ENCODE assay signal across 8 cellular contexts in genomic region chr9:121201045-121201737, GRCh38. TPM values are rescaled to one million over a fixed set of nuclear protein-coding genes. Genes with fewer than 3 reads are reported as not detected.
DNase-seq lines count a peak whose midpoint lies in the region; ATAC-seq, FAIRE-seq and TF ChIP-seq lines count a peak whose summit lies in the region.

No MANE protein-coding gene starts in this region.

- H3K9me3 ChIP-seq in HepG2 (ENCODE audit: low read length): no peaks in the 10 kb centered on the region

- H3K27ac Mint-ChIP-seq in WTC11: no peak overlapping the region

- no peaks in the 10 kb centered on the region for H3K36me3 Mint-ChIP-seq in WTC11

- FAIRE-seq in HepG2 (lab: Jason Lieb, UNC): no peak

- H2AFZ ChIP-seq in HepG2 (ENCODE audit: low read length): no peak overlapping the region

- no peak for TF ChIP-seq CTCF in 22Rv1 (IDR thresholded peaks at IDR 0.05)
- TF ChIP-seq CTCF in WTC11 (IDR thresholded peaks at IDR 0.05): no peak
- no peak for TF ChIP-seq CTCF in HepG2 (CRISPR knock-in tag; IDR thresholded peaks at IDR 0.05)

- peak; percentile 45 for DNase-seq in WTC11 (ENCODE audit: low spot score)
- DNase-seq in caudate nucleus (lab: John Stamatoyannopoulos, UW): peak in 24 of 61 donors; percentile 9 to 74 (median 45)
- no peak for DNase-seq in HepG2 (ENCODE audit: low spot score)
- DNase-seq in stimulated activated CD4-positive, alpha-beta T cell treated with anti-CD3 and anti-CD28 coated beads, TNF-alpha, amount 100 ng/mL, for 24 hours (ENCODE audit: low read depth in 3 of 3): peak; percentile 11 to 34 (median 12)

- peak overlapping the region; percentile 88 to 93 (median 91) for H3K4me3 ChIP-seq in HepG2 (replicated peaks in 1 of 3; ENCODE audit: insufficient read depth in 1 of 3, low read depth in 2 of 3, low read length in 3 of 3)

- peak overlapping the region; percentile 91 for H3K9ac ChIP-seq in HepG2 (ENCODE audit: insufficient read depth, low read depth, low read length)

- H3K27me3 ChIP-seq in HepG2 (ENCODE audit: control insufficient read depth in 1 of 2, insufficient read depth in 2 of 2, low read length in 2 of 2): no peaks in the 10 kb centered on the region; a peak in 1 of 5 replicates

- intact Hi-C loops in HepG2 (cut with micrococcal nuclease; ENCODE audit: unreplicated experiment): no loop called here

- TF ChIP-seq EP300 in HepG2 (IDR thresholded peaks at IDR 0.05; ENCODE audit: low read depth in 2 of 2, low read length in 2 of 2) (no peak), HepG2 (CRISPR knock-in tag; IDR thresholded peaks at IDR 0.05; ENCODE audit: borderline replicate concordance) (no peak)

- TF ChIP-seq RAD21 in HepG2 (CRISPR knock-in tag; IDR thresholded peaks at IDR 0.05): no peak; the same call in 1 of the 2 replicates

- H3K79me2 ChIP-seq in HepG2 (ENCODE audit: insufficient read depth, low read length): peaks cover 58% of the 10 kb centered on the region

- peaks cover 46% of the 10 kb centered on the region for H4K20me1 ChIP-seq in HepG2 (ENCODE audit: insufficient read depth, low read length)

- CTCF ChIA-PET in WTC11 (lab: Charles Lee): interaction anchor here (0.7 to 1.1 kb wide), 2 partner anchors 67 to 118 kb away, joined by 4 to 5 read pairs; partner anchors contain the start of gene GSN
- CTCF ChIA-PET in HepG2 (lab: Yijun Ruan, JAX; ENCODE audit: low intra/inter-chr PET ratio, low total read pairs): no interaction called here

- no peak for TF ChIP-seq POLR2A in HepG2 (IDR thresholded peaks at IDR 0.05; ENCODE audit: insufficient read depth in 1 of 2, low read depth in 2 of 2, low read length in 2 of 2)

- peak overlapping the region; percentile 89 for H3K4me2 ChIP-seq in HepG2 (ENCODE audit: low read depth, low read length)

- H3K27ac ChIP-seq in 22Rv1: peak overlapping the region; percentile 88
- H3K27ac ChIP-seq in caudate nucleus (ENCODE audit: low read depth, low read length): peak overlapping the region; percentile 91
- peak overlapping the region; percentile 81 for H3K27ac ChIP-seq in HepG2 (ENCODE audit: extremely low read length, insufficient read depth, low read length)

- POLR2A ChIA-PET in WTC11 (lab: Charles Lee) (interaction anchor here (0.5 to 1.0 kb wide), 2 partner anchors 20 to 96 kb away, joined by 3 to 4 read pairs; no protein-coding TSS in a partner anchor), HepG2 (lab: Yijun Ruan, JAX) (interaction anchor here (1.0 to 2.4 kb wide), 8 partner anchors 12 to 88 kb away, joined by 3 to 18 read pairs (median 5); partner anchors contain the start of gene GSN)

- in situ Hi-C loops in HepG2 (cut with HindIII; ENCODE audit: extremely low pct_ligation_motif_present, low pct_unique_long_range_greater_than_20kb): no loop called here

- peak overlapping the region; percentile 86 for H3K4me3 Mint-ChIP-seq in WTC11

- no peaks in the 10 kb centered on the region for H3K9me3 Mint-ChIP-seq in WTC11

- H3K36me3 ChIP-seq in HepG2 (replicated peaks in 1 of 2; ENCODE audit: control insufficient read depth in 1 of 2, insufficient read depth in 2 of 2, low read length in 2 of 2): no peaks in the 10 kb centered on the region

- peak; percentile 35 for ATAC-seq in GM18907 (IDR thresholded peaks at IDR 0.05; ENCODE audit: unreplicated experiment)
- ATAC-seq in HG03175 (IDR thresholded peaks at IDR 0.05; ENCODE audit: unreplicated experiment): peak; percentile 12
- peak; percentile 43 for ATAC-seq in WTC11
- peak; percentile 70 for ATAC-seq in HepG2
- ATAC-seq in GM18858 (IDR thresholded peaks at IDR 0.05; ENCODE audit: unreplicated experiment): no peak

- peaks cover 33% of the 10 kb centered on the region for H3K4me1 Mint-ChIP-seq in WTC11

- 0% methylated on average over 20 of the region's 81 CpGs for WGBS in HepG2 (ENCODE audit: low lambda C conversion rate)

- peaks cover 2% of the 10 kb centered on the region; the same call in 1 of the 2 replicates for H3K27me3 Mint-ChIP-seq in WTC11 (ENCODE audit: low read depth)

- no TSS peak for BruUV-seq in HepG2 (replicated peaks; lab: Mats Ljungman, UMichigan)

- H3K4me1 ChIP-seq in HepG2 (ENCODE audit: insufficient read depth, low read length): peaks cover 64% of the 10 kb centered on the region

TF ChIP-seq in WTC11, 78 proteins besides CTCF, POLR2A, EP300 and RAD21 (continues in another document):
- 0 out of 2 replicates have a peak, but pooled peaks have one; percentile 57 for TF ChIP-seq ESRRA (CRISPR knock-in tag; IDR thresholded peaks at IDR 0.05; ENCODE audit: borderline replicate concordance)
- TF ChIP-seq ATF1 (CRISPR knock-in tag; IDR thresholded peaks at IDR 0.05): 0 out of 2 replicates have a peak, but pooled peaks have one; percentile 41
- no peak for TF ChIP-seq PREB (CRISPR knock-in tag; IDR thresholded peaks at IDR 0.05; ENCODE audit: borderline replicate concordance)

TF ChIP-seq in HepG2, 621 proteins besides CTCF, POLR2A, EP300 and RAD21 (continues in another document):
- TF ChIP-seq ZHX1 (CRISPR knock-in tag; IDR thresholded peaks at IDR 0.05; ENCODE audit: low read depth) (0 out of 2 replicates have a peak, but pooled peaks have one; percentile 57), RBFOX2 (IDR thresholded peaks at IDR 0.05; ENCODE audit: low read depth, low read length) (peak; percentile 73; the same call in 1 of the 2 replicates), HDAC1 (CRISPR knock-in tag; IDR thresholded peaks at IDR 0.05) (no peak), ZNF563 (CRISPR knock-in tag; IDR thresholded peaks at IDR 0.05) (0 out of 2 replicates have a peak, but pooled peaks have one; percentile 24), ZNF546 (CRISPR knock-in tag; conservative IDR thresholded peaks at IDR 0.05) (no peak), ZBTB43 (CRISPR knock-in tag; conservative IDR thresholded peaks at IDR 0.05) (no peak)

RNA-seq across cellular contexts. Expression of gene RAB14, which starts 0.5 kb away (rescaled TPM):
- total RNA-seq in WTC11 (2021) (32.3 to 36.0 TPM (median 34.0 TPM) in 3 replicates), HepG2 (2016; rRNA removed; fragmentation: Illumina TruSeq; extraction: Trizol) (19.3 and 42.2 TPM in 2 replicates)
- total RNA-seq in HepG2 (2016; cell fraction: cytosol; rRNA removed; fragmentation: Illumina TruSeq; extraction: Trizol; ENCODE audit: low read depth): 2.8 and 4.0 TPM in 2 replicates
- 18.4 and 42.0 TPM in 2 replicates for total RNA-seq in HepG2 (2016; cell fraction: insoluble cytoplasmic fraction; rRNA removed; fragmentation: Illumina TruSeq; extraction: Trizol)
- total RNA-seq in HepG2 (2016; cell fraction: membrane; rRNA removed; fragmentation: Illumina TruSeq; extraction: Trizol): 18.7 and 20.5 TPM in 2 replicates
- 24.4 and 28.8 TPM in 2 replicates for total RNA-seq in HepG2 (2016; cell fraction: nucleus; rRNA removed; fragmentation: Illumina TruSeq; extraction: Trizol)
- 15.3 and 17.4 TPM in 2 replicates for polyA plus RNA-seq in HepG2 (2011; rRNA removed)
- polyA plus RNA-seq in HepG2 (2011; cell fraction: cytosol; rRNA removed): 6.4 and 13.9 TPM in 2 replicates
- 9.5 and 11.9 TPM in 2 replicates for polyA plus RNA-seq in HepG2 (2011; cell fraction: nucleus; rRNA removed)
- 31.9 and 33.9 TPM in 2 replicates for polyA plus RNA-seq in HepG2 (2012)
- 2.7 and 2.8 TPM in 2 replicates for polyA plus RNA-seq in HepG2 (2016; cell fraction: cytosol; fragmentation: Illumina TruSeq; extraction: Trizol; ENCODE audit: low read depth)
- 58.3 and 63.3 TPM in 2 replicates for polyA plus RNA-seq in HepG2 (2016; cell fraction: insoluble cytoplasmic fraction; fragmentation: Illumina TruSeq; extraction: Trizol; ENCODE audit: low read depth)
- 12.2 and 12.7 TPM in 2 replicates for polyA plus RNA-seq in HepG2 (2016; cell fraction: membrane; fragmentation: Illumina TruSeq; extraction: Trizol; ENCODE audit: low read depth)
- polyA plus RNA-seq in HepG2 (2016; cell fraction: nucleus; fragmentation: Illumina TruSeq; extraction: Trizol; ENCODE audit: insufficient read depth, low read depth): 39.9 TPM in 2 replicates
- polyA minus RNA-seq in HepG2 (2011; rRNA and poly(A)+ RNA removed; ENCODE audit: low replicate concordance): 8.0 and 11.9 TPM in 2 replicates
- 14.1 and 21.2 TPM in 2 replicates for polyA minus RNA-seq in HepG2 (2011; cell fraction: cytosol; rRNA and poly(A)+ RNA removed)
- 18.9 and 25.6 TPM in 2 replicates for polyA minus RNA-seq in HepG2 (2011; cell fraction: nucleus; rRNA and poly(A)+ RNA removed)
